Comparison of ENCODE assay signal across 1 cellular context in genomic region chr2:241701405-241702154, GRCh38.
TF ChIP-seq lines count a peak whose summit lies in the region.

TSS of gene ING5 (plus strand) at chr2:241702039. CDS start at chr2:241702066, 27 bp downstream.

TF ChIP-seq in HepG2, 621 proteins besides CTCF, POLR2A, EP300 and RAD21 (continued from another document and continues in another):
- peak; percentile 80; the same call in 1 of the 2 replicates for TF ChIP-seq ZBED4 (CRISPR knock-in tag; IDR thresholded peaks at IDR 0.05; ENCODE audit: borderline replicate concordance)
- 0 out of 2 replicates have a peak, but pooled peaks have one; percentile 15 for TF ChIP-seq JDP2 (CRISPR knock-in tag; IDR thresholded peaks at IDR 0.05; ENCODE audit: borderline replicate concordance)
- peak; percentile 64; the same call in 1 of the 2 replicates for TF ChIP-seq ZNF713 (CRISPR knock-in tag; IDR thresholded peaks at IDR 0.05)
- TF ChIP-seq GATA4 (IDR thresholded peaks at IDR 0.05; ENCODE audit: borderline replicate concordance, low read depth): no peak; the same call in 1 of the 2 replicates
- no peak for TF ChIP-seq HNF4A (CRISPR knock-in tag; IDR thresholded peaks at IDR 0.05)
- TF ChIP-seq GMEB1 (CRISPR knock-in tag; IDR thresholded peaks at IDR 0.05; ENCODE audit: borderline replicate concordance): peak; percentile 76; the same call in 1 of the 2 replicates
- TF ChIP-seq IRF1 (CRISPR knock-in tag; IDR thresholded peaks at IDR 0.05; ENCODE audit: low read depth): no peak
- no peak for TF ChIP-seq PLRG1 (conservative IDR thresholded peaks at IDR 0.05)
- TF ChIP-seq WIZ (CRISPR knock-in tag; IDR thresholded peaks at IDR 0.05): no peak; the same call in 1 of the 2 replicates
- peak; percentile 93 for TF ChIP-seq ZNF703 (CRISPR knock-in tag; IDR thresholded peaks at IDR 0.05; ENCODE audit: borderline replicate concordance)
- no peak; the same call in 1 of the 2 replicates for TF ChIP-seq KIAA2018 (CRISPR knock-in tag; IDR thresholded peaks at IDR 0.05; ENCODE audit: borderline replicate concordance)
- TF ChIP-seq, protein P1, sequence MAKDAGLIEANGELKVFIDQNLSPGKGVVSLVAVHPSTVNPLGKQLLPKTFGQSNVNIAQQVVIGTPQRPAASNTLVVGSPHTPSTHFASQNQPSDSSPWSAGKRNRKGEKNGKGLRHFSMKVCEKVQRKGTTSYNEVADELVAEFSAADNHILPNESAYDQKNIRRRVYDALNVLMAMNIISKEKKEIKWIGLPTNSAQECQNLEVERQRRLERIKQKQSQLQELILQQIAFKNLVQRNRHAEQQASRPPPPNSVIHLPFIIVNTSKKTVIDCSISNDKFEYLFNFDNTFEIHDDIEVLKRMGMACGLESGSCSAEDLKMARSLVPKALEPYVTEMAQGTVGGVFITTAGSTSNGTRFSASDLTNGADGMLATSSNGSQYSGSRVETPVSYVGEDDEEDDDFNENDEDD (CRISPR knock-in tag; IDR thresholded peaks at IDR 0.05; ENCODE audit: borderline replicate concordance): peak; percentile 90
- TF ChIP-seq, protein P2, sequence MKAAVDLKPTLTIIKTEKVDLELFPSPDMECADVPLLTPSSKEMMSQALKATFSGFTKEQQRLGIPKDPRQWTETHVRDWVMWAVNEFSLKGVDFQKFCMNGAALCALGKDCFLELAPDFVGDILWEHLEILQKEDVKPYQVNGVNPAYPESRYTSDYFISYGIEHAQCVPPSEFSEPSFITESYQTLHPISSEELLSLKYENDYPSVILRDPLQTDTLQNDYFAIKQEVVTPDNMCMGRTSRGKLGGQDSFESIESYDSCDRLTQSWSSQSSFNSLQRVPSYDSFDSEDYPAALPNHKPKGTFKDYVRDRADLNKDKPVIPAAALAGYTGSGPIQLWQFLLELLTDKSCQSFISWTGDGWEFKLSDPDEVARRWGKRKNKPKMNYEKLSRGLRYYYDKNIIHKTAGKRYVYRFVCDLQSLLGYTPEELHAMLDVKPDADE (CRISPR knock-in tag; IDR thresholded peaks at IDR 0.05): peak; percentile 82
- TF ChIP-seq MYC (CRISPR knock-in tag; IDR thresholded peaks at IDR 0.05; ENCODE audit: borderline replicate concordance): peak; percentile 99
- TF ChIP-seq ZNF44 (CRISPR knock-in tag; IDR thresholded peaks at IDR 0.05): 0 out of 2 replicates have a peak, but pooled peaks have one; percentile 69
- TF ChIP-seq, protein P3, sequence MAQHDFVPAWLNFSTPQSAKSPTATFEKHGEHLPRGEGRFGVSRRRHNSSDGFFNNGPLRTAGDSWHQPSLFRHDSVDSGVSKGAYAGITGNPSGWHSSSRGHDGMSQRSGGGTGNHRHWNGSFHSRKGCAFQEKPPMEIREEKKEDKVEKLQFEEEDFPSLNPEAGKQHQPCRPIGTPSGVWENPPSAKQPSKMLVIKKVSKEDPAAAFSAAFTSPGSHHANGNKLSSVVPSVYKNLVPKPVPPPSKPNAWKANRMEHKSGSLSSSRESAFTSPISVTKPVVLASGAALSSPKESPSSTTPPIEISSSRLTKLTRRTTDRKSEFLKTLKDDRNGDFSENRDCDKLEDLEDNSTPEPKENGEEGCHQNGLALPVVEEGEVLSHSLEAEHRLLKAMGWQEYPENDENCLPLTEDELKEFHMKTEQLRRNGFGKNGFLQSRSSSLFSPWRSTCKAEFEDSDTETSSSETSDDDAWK (CRISPR knock-in tag; IDR thresholded peaks at IDR 0.05): no peak
- TF ChIP-seq ZFP62 (CRISPR knock-in tag; IDR thresholded peaks at IDR 0.05): no peak
- TF ChIP-seq PAWR (CRISPR knock-in tag; IDR thresholded peaks at IDR 0.05; ENCODE audit: borderline replicate concordance): no peak
- TF ChIP-seq NRL (CRISPR knock-in tag; IDR thresholded peaks at IDR 0.05; ENCODE audit: borderline replicate concordance): peak; percentile 93
- TF ChIP-seq REL (CRISPR knock-in tag; conservative IDR thresholded peaks at IDR 0.05): 0 out of 2 replicates have a peak, but pooled peaks have one; percentile 60
- TF ChIP-seq EZH2 (conservative IDR thresholded peaks at IDR 0.05; ENCODE audit: low read depth, low read length): no peak
- TF ChIP-seq ZNF746 (CRISPR knock-in tag; IDR thresholded peaks at IDR 0.05): no peak; the same call in 1 of the 2 replicates
- 0 out of 2 replicates have a peak, but pooled peaks have one; percentile 82 for TF ChIP-seq ZNF317 (CRISPR knock-in tag; IDR thresholded peaks at IDR 0.05)
- no peak for TF ChIP-seq ZFP36L2 (CRISPR knock-in tag; IDR thresholded peaks at IDR 0.05)
- TF ChIP-seq, protein P4, sequence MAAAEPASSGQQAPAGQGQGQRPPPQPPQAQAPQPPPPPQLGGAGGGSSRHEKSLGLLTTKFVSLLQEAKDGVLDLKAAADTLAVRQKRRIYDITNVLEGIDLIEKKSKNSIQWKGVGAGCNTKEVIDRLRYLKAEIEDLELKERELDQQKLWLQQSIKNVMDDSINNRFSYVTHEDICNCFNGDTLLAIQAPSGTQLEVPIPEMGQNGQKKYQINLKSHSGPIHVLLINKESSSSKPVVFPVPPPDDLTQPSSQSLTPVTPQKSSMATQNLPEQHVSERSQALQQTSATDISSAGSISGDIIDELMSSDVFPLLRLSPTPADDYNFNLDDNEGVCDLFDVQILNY (CRISPR knock-in tag; conservative IDR thresholded peaks at IDR 0.05): peak; percentile 37; the same call in 1 of the 2 replicates
- TF ChIP-seq ZNF335 (CRISPR knock-in tag; IDR thresholded peaks at IDR 0.05): no peak
- 0 out of 2 replicates have a peak, but pooled peaks have one; percentile 65 for TF ChIP-seq ZSCAN30 (CRISPR knock-in tag; IDR thresholded peaks at IDR 0.05)
- no peak for TF ChIP-seq GLMP (CRISPR knock-in tag; IDR thresholded peaks at IDR 0.05; ENCODE audit: borderline replicate concordance)
- TF ChIP-seq ZNF780A (CRISPR knock-in tag; IDR thresholded peaks at IDR 0.05): no peak
- TF ChIP-seq ZNF660 (CRISPR knock-in tag; IDR thresholded peaks at IDR 0.05; ENCODE audit: borderline replicate concordance, low read depth): 0 out of 2 replicates have a peak, but pooled peaks have one; percentile 29
- peak; percentile 37; the same call in 1 of the 2 replicates for TF ChIP-seq MTF2 (CRISPR knock-in tag; IDR thresholded peaks at IDR 0.05; ENCODE audit: borderline replicate concordance)
- peak; percentile 94 for TF ChIP-seq RNF2 (conservative IDR thresholded peaks at IDR 0.05; ENCODE audit: low read depth)
- TF ChIP-seq IKZF1 (IDR thresholded peaks at IDR 0.05): no peak
- TF ChIP-seq TRIM24 (CRISPR knock-in tag; IDR thresholded peaks at IDR 0.05): no peak
